ENCODE assay signal across 9 cellular contexts in genomic region chr17:67520282-67520906, GRCh38.
A peak's percentile ranks its signal among the peaks of the same experiment; 100 is the strongest.
DNase-seq lines count a peak whose midpoint lies in the region; ATAC-seq and TF ChIP-seq lines count a peak whose summit lies in the region.
"Had no signal": no experiment of that assay in that cellular context is flagged by ENCODE, and none has a peak within 500 bp of the region (broad histone marks: within the 10 kb centered on the region; RNA-seq: fewer than 3 reads in every experiment).

No MANE protein-coding gene starts in this region.

- H3K4ac ChIP-seq in H9 (ENCODE audit: low read depth, low read length), result no peak overlapping the region
- no peak overlapping the region for H3K4ac ChIP-seq in mesenchymal stem cell (ENCODE audit: low read depth in 1 of 2, low read length in 2 of 2)

- no peak overlapping the region for H3K23ac ChIP-seq in H9 (ENCODE audit: insufficient read length, low read depth, low read length)
- H3K23ac ChIP-seq in mesenchymal stem cell (ENCODE audit: low read length in 2 of 2), result no peak overlapping the region

- peaks cover 52 to 54% of the 10 kb centered on the region in 2 experiments for H3K4me1 Mint-ChIP-seq in H9
- H3K4me1 Mint-ChIP-seq in activated naive CD8-positive, alpha-beta T cell treated with anti-CD3 and anti-CD28 coated beads for 36 hours, result peaks cover 47% of the 10 kb centered on the region

- H2BK20ac ChIP-seq in H9 (ENCODE audit: low read depth, low read length, poor library complexity, severe bottlenecking), result no peak overlapping the region

- H3K56ac ChIP-seq in H9 (ENCODE audit: insufficient read length, low read depth, low read length), result no peak overlapping the region

- H3K4me3 ChIP-seq in mesenchymal stem cell (ENCODE audit: insufficient read depth in 1 of 2, low read depth in 1 of 2, low read length in 2 of 2) (peak overlapping the region in 1 of 2 experiments; percentile 68), colonic mucosa (no peak overlapping the region)

- H3K9me3 Mint-ChIP-seq in H9, result peaks cover 3 to 6% of the 10 kb centered on the region in 2 experiments; a peak in 4 of 5 replicates
- peaks cover 12% of the 10 kb centered on the region for H3K9me3 Mint-ChIP-seq in activated naive CD8-positive, alpha-beta T cell treated with anti-CD3 and anti-CD28 coated beads for 36 hours

- no peak overlapping the region for H3K9ac ChIP-seq in H9 (ENCODE audit: extremely low read depth, insufficient read length, low read length)
- H3K9ac ChIP-seq in mesenchymal stem cell (ENCODE audit: low read length), result peak overlapping the region; percentile 5
- H3K9ac ChIP-seq in colonic mucosa (ENCODE audit: low read depth in 2 of 2, low read length in 2 of 2), result no peak overlapping the region

- H4K91ac ChIP-seq in H9 (ENCODE audit: insufficient read length, low read depth, low read length), result no peak overlapping the region
- H4K91ac ChIP-seq in mesenchymal stem cell (ENCODE audit: low read length), result no peak overlapping the region

- H3K36me3 Mint-ChIP-seq in H9 (ENCODE audit: insufficient read depth in 1 of 3, low read depth in 3 of 3), result peaks cover 0 to 10% (median 9%) of the 10 kb centered on the region in 3 experiments; a peak in 5 of 7 replicates
- peaks cover 19% of the 10 kb centered on the region for H3K36me3 Mint-ChIP-seq in activated naive CD8-positive, alpha-beta T cell treated with anti-CD3 and anti-CD28 coated beads for 36 hours

- H2BK120ac ChIP-seq in H9 (ENCODE audit: low read depth, low read length, poor library complexity, severe bottlenecking) (no peak overlapping the region), mesenchymal stem cell (ENCODE audit: low read depth, low read length) (no peak overlapping the region)

- no peaks in the 10 kb centered on the region for H3K23me2 ChIP-seq in H9 (ENCODE audit: insufficient read length, low read depth, low read length, poor library complexity, severe bottlenecking)

- H3K79me2 ChIP-seq in H9 (ENCODE audit: insufficient read depth, low read length), result peaks cover 3% of the 10 kb centered on the region; the same call in 1 of the 2 replicates

- H4K5ac ChIP-seq in H9 (ENCODE audit: insufficient read length, low read depth, low read length), result no peak overlapping the region

- no peak overlapping the region for H3K18ac ChIP-seq in H9 (ENCODE audit: insufficient read length, low read depth, low read length)
- no peak overlapping the region for H3K18ac ChIP-seq in mesenchymal stem cell (ENCODE audit: low read depth in 1 of 2, low read length in 2 of 2)

- H3K27me3 ChIP-seq in H9 (ENCODE audit: insufficient read depth, low read length) (no peaks in the 10 kb centered on the region), mesenchymal stem cell (ENCODE audit: control insufficient read depth in 1 of 2, insufficient read depth in 1 of 2, low read length in 2 of 2) (no peaks in the 10 kb centered on the region), colonic mucosa (no peaks in the 10 kb centered on the region)

- no peaks in the 10 kb centered on the region for H3K36me3 ChIP-seq in mesenchymal stem cell (ENCODE audit: control insufficient read depth in 1 of 2, insufficient read depth in 2 of 2, low read depth in 1 of 2, low read length in 2 of 2)
- H3K36me3 ChIP-seq in colonic mucosa, result no peaks in the 10 kb centered on the region

- no peak overlapping the region for H3K4me3 Mint-ChIP-seq in H9
- peak overlapping the region; percentile 57 for H3K4me3 Mint-ChIP-seq in activated naive CD8-positive, alpha-beta T cell treated with anti-CD3 and anti-CD28 coated beads for 36 hours

- peak overlapping the region in 1 of 3 experiments; percentile 28; a peak in 2 of 7 replicates for H3K27ac Mint-ChIP-seq in H9
- peak overlapping the region; percentile 77 for H3K27ac Mint-ChIP-seq in activated naive CD8-positive, alpha-beta T cell treated with anti-CD3 and anti-CD28 coated beads for 36 hours

- peak overlapping the region; percentile 12 for H2BK12ac ChIP-seq in H9 (ENCODE audit: insufficient read length, low read depth, low read length)
- H2BK12ac ChIP-seq in mesenchymal stem cell (ENCODE audit: low read length in 2 of 2), result no peak overlapping the region

- H2AK5ac ChIP-seq in H9 (ENCODE audit: insufficient read length, low read length) (no peak overlapping the region), mesenchymal stem cell (ENCODE audit: low read length, severe bottlenecking) (no peak overlapping the region)

- no CpG with 5 or more reads among the region's 13 CpGs for WGBS in H9 (ENCODE audit: extremely low coverage, insufficient read length, low lambda C conversion rate)
- 37% methylated on average over 13 of the region's 13 CpGs for WGBS in mesenchymal stem cell

- no peaks in the 10 kb centered on the region for H3K27me3 Mint-ChIP-seq in H9 (ENCODE audit: low read depth)
- H3K27me3 Mint-ChIP-seq in activated naive CD8-positive, alpha-beta T cell treated with anti-CD3 and anti-CD28 coated beads for 36 hours, result no peaks in the 10 kb centered on the region

- TF ChIP-seq CTCF in H9 (conservative IDR thresholded peaks at IDR 0.05) (no peak), colonic mucosa (IDR thresholded peaks at IDR 0.05) (no peak)

- H3K4me2 ChIP-seq in H9 (ENCODE audit: insufficient read depth, insufficient read length, low read length) (peak overlapping the region; percentile 25), mesenchymal stem cell (ENCODE audit: low read length, poor library complexity, severe bottlenecking) (no peak overlapping the region)

- peak; percentile 33 for DNase-seq in AG08396 (ENCODE audit: low spot score)
- peak; percentile 28 for DNase-seq in H9
- no peak for DNase-seq in activated naive CD8-positive, alpha-beta T cell treated with anti-CD3 and anti-CD28 coated beads for 36 hours
- DNase-seq in mesenchymal stem cell, result peak; percentile 89
- no peak for DNase-seq in colonic mucosa
- no peak for DNase-seq in ecto neural progenitor cell (ENCODE audit: low spot score)
- DNase-seq in stimulated activated CD4-positive, alpha-beta T cell treated with anti-CD3 and anti-CD28 coated beads, Interleukin-15, amount 100 ng/mL, for 24 hours, result no peak
- DNase-seq: NCI-H146 had no signal

- intact Hi-C loops in colonic mucosa (cut with DNase I), result no loop called here

- H4K20me1 ChIP-seq in H9 (ENCODE audit: control insufficient read depth, insufficient read depth, insufficient read length), result no peaks in the 10 kb centered on the region

- H3K79me1 ChIP-seq in H9 (ENCODE audit: insufficient read depth, low read depth, low read length, poor library complexity, severe bottlenecking) (no peaks in the 10 kb centered on the region), mesenchymal stem cell (replicated peaks; ENCODE audit: low read length, poor library complexity, severe bottlenecking) (peaks cover 8% of the 10 kb centered on the region)

- H3K27ac ChIP-seq in H9 (ENCODE audit: insufficient read length, low read depth, low read length) (peak overlapping the region; percentile 3), mesenchymal stem cell (ENCODE audit: low read length, poor library complexity, severe bottlenecking) (no peak overlapping the region), colonic mucosa (no peak overlapping the region)

- H3T11ph ChIP-seq in H9 (ENCODE audit: low read length), result no peak overlapping the region

- ATAC-seq in GM21723 (IDR thresholded peaks at IDR 0.05; ENCODE audit: unreplicated experiment), result no peak

- no peaks in the 10 kb centered on the region for H3K9me3 ChIP-seq in H9 (ENCODE audit: control insufficient read depth, low read depth, low read length)
- H3K9me3 ChIP-seq in mesenchymal stem cell (ENCODE audit: control insufficient read depth, low read length), result no peaks in the 10 kb centered on the region
- no peaks in the 10 kb centered on the region for H3K9me3 ChIP-seq in colonic mucosa

- H2BK15ac ChIP-seq in H9 (ENCODE audit: low read depth, low read length) (no peak overlapping the region), mesenchymal stem cell (ENCODE audit: low read depth, poor library complexity, severe bottlenecking) (no peak overlapping the region)

- H3K4me1 ChIP-seq in H9 (ENCODE audit: insufficient read depth, low read length) (peaks cover 25% of the 10 kb centered on the region), mesenchymal stem cell (ENCODE audit: control insufficient read depth, insufficient read depth, low read depth, low read length) (peaks cover 2% of the 10 kb centered on the region), colonic mucosa (no peaks in the 10 kb centered on the region)

- no peak overlapping the region for H2AFZ ChIP-seq in H9 (ENCODE audit: low read length)
- no peak overlapping the region for H2AFZ ChIP-seq in mesenchymal stem cell (ENCODE audit: low read depth, low read length)

- H3K14ac ChIP-seq in H9 (ENCODE audit: insufficient read depth, low read length), result no peak overlapping the region
- H3K14ac ChIP-seq in mesenchymal stem cell (ENCODE audit: low read length in 2 of 2), result no peak overlapping the region

- H4K8ac ChIP-seq in H9 (replicated peaks; ENCODE audit: insufficient read length, low read depth, low read length), result no peak overlapping the region
- no peak overlapping the region for H4K8ac ChIP-seq in mesenchymal stem cell (ENCODE audit: low read length)

- no peak overlapping the region for H2BK5ac ChIP-seq in H9 (ENCODE audit: insufficient read length, low read length)
- no peak overlapping the region for H2BK5ac ChIP-seq in mesenchymal stem cell (ENCODE audit: low read depth, low read length, poor library complexity, severe bottlenecking)

Comparison
In these comparisons a context has a peak if more than half of its experiments do, and no peak if none do; other contexts are left out.
1. DNase-seq: peak in AG08396 (single experiment), H9 (single experiment) and mesenchymal stem cell (single experiment); none in activated naive CD8-positive, alpha-beta T cell treated with anti-CD3 and anti-CD28 coated beads for 36 hours (single experiment), colonic mucosa (single experiment), ecto neural progenitor cell (single experiment) and stimulated activated CD4-positive, alpha-beta T cell treated with anti-CD3 and anti-CD28 coated beads, Interleukin-15, amount 100 ng/mL, for 24 hours (single experiment).